9 cellular contexts compared by ENCODE assay signal in the genomic region with DNA sequence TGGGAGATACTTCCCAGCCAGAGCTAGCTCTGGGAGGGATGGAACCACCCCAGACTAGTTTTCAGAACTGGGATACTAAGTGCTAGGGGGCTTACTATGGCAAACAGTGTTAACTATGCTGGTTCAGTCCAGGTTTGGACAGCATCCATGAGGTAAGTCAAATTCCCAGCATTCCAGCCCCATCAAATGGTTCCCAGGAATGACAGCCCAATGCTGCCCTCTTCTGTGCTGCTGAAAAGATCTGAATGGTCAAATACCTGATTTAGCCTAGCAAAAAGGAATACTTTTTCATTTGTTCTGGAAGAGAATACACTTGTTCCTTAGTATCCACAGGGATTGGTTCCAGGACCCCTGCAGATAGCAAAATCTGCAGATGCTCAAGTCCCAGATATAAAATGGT.
DNase-seq lines count a peak whose midpoint lies in the region; ATAC-seq and TF ChIP-seq lines count a peak whose summit lies in the region.
"Had no signal": no experiment of that assay in that cellular context is flagged by ENCODE, and none has a peak within 500 bp of the region (broad histone marks: within the 10 kb centered on the region; RNA-seq: fewer than 3 reads in every experiment).

No MANE protein-coding gene starts in this region.

- no peak overlapping the region for H3K23ac ChIP-seq in IMR-90 (ENCODE audit: low read depth, low read length)

- dilution Hi-C loops in IMR-90 (cut with HindIII; ENCODE audit: low sequenced_read_pairs, unreplicated experiment), result no loop called here

- no peak overlapping the region for H3K4me2 ChIP-seq in IMR-90 (ENCODE audit: low read depth, low read length)

- H3K79me1 ChIP-seq in IMR-90 (ENCODE audit: low read depth in 1 of 2, low read length in 2 of 2), result no peaks in the 10 kb centered on the region

- H4K20me1 ChIP-seq in IMR-90 (ENCODE audit: insufficient read depth, low read length), result no peaks in the 10 kb centered on the region

- H2BK5ac ChIP-seq in IMR-90 (ENCODE audit: low read depth, low read length, poor library complexity, severe bottlenecking), result no peak overlapping the region

- no peak overlapping the region for H3K27ac Mint-ChIP-seq in Calu3 (ENCODE audit: unreplicated experiment)
- H3K27ac Mint-ChIP-seq in chondrocyte (ENCODE audit: unreplicated experiment), result no peak overlapping the region
- peak overlapping the region; percentile 96 for H3K27ac Mint-ChIP-seq in mesothelial cell of epicardium
- no peak overlapping the region for H3K27ac Mint-ChIP-seq in activated T-cell treated with anti-CD3 and anti-CD28 coated beads, Interleukin-2, amount 50 U/mL, for 72 hours
- no peak overlapping the region for H3K27ac Mint-ChIP-seq in activated CD4-positive, alpha-beta memory T cell treated with anti-CD3 and anti-CD28 coated beads for 36 hours
- H3K27ac Mint-ChIP-seq: activated naive CD4-positive, alpha-beta T cell treated with anti-CD3 and anti-CD28 coated beads, Interleukin-2, amount 10 ng/mL, durations not matched to agents 7 days and 5 days had no signal

- H3K18ac ChIP-seq in IMR-90 (ENCODE audit: low read depth, low read length), result no peak overlapping the region

- H2AK5ac ChIP-seq in IMR-90 (ENCODE audit: low read depth, low read length), result no peak overlapping the region

- CTCF ChIA-PET in Calu3 (lab: Charles Lee) (no interaction called here), IMR-90 (lab: Yijun Ruan, JAX) (interaction anchor here (1.0 kb wide), 1 partner anchor 142 kb away, joined by 3 read pairs; a partner anchor contains a TSS)
- CTCF ChIA-PET in activated CD4-positive, alpha-beta memory T cell treated with anti-CD3 and anti-CD28 coated beads for 36 hours (lab: Charles Lee), result interaction anchor here (0.9 to 1.2 kb wide), 2 partner anchors 183 to 422 kb away, joined by 4 to 5 read pairs; no protein-coding TSS in a partner anchor

- no peaks in the 10 kb centered on the region for H3K27me3 ChIP-seq in IMR-90 (ENCODE audit: control insufficient read depth, insufficient read depth, low read length)

- H3K14ac ChIP-seq in IMR-90 (replicated peaks; ENCODE audit: low read depth, low read length), result no peak overlapping the region

- H3K9ac ChIP-seq in IMR-90 (ENCODE audit: low read depth, low read length), result no peak overlapping the region

- no TSS peak for BruUV-seq in Calu3 (replicated peaks; lab: Mats Ljungman, UMichigan)
- no TSS peak for BruUV-seq in IMR-90 (replicated peaks; lab: Mats Ljungman, UMichigan)

- peaks cover 3% of the 10 kb centered on the region; the same call in 1 of the 2 replicates for H3K9me1 ChIP-seq in IMR-90 (ENCODE audit: insufficient read depth, low read length)

- POLR2A ChIA-PET in IMR-90 (lab: Charles Lee; ENCODE audit: unreplicated experiment), result no interaction called here
- POLR2A ChIA-PET in activated CD4-positive, alpha-beta memory T cell treated with anti-CD3 and anti-CD28 coated beads for 36 hours (lab: Charles Lee), result no interaction called here

- H3K56ac ChIP-seq in IMR-90 (ENCODE audit: extremely low read depth, insufficient read depth, low read length), result no peak overlapping the region

- no peak overlapping the region for H2AK9ac ChIP-seq in IMR-90 (replicated peaks; ENCODE audit: low read depth, low read length, poor library complexity)

- H4K5ac ChIP-seq in IMR-90 (ENCODE audit: low read depth, low read length), result no peak overlapping the region

- H3K27me3 Mint-ChIP-seq in Calu3 (ENCODE audit: unreplicated experiment) (no peaks in the 10 kb centered on the region), chondrocyte (ENCODE audit: low read depth) (no peaks in the 10 kb centered on the region), mesothelial cell of epicardium (ENCODE audit: low read depth) (no peaks in the 10 kb centered on the region)
- H3K27me3 Mint-ChIP-seq in activated T-cell treated with anti-CD3 and anti-CD28 coated beads, Interleukin-2, amount 50 U/mL, for 72 hours (ENCODE audit: low read depth), result no peaks in the 10 kb centered on the region
- H3K27me3 Mint-ChIP-seq in activated CD4-positive, alpha-beta memory T cell treated with anti-CD3 and anti-CD28 coated beads for 36 hours, result no peaks in the 10 kb centered on the region
- H3K27me3 Mint-ChIP-seq: activated naive CD4-positive, alpha-beta T cell treated with anti-CD3 and anti-CD28 coated beads, Interleukin-2, amount 10 ng/mL, durations not matched to agents 7 days and 5 days had no signal

- no peak overlapping the region; the same call in 1 of the 2 replicates for H2BK120ac ChIP-seq in IMR-90 (ENCODE audit: low read depth, low read length)

- H4K91ac ChIP-seq in IMR-90 (ENCODE audit: insufficient read depth, low read depth, low read length), result no peak overlapping the region

- H3K9me3 ChIP-seq in IMR-90 (ENCODE audit: control insufficient read depth, insufficient read depth, low read length), result no peaks in the 10 kb centered on the region

- H3K4me1 ChIP-seq in IMR-90 (ENCODE audit: control insufficient read depth, insufficient read depth, low read length), result peaks cover 5% of the 10 kb centered on the region; the same call in 1 of the 2 replicates

- H3K36me3 Mint-ChIP-seq in Calu3 (ENCODE audit: insufficient read depth, unreplicated experiment), result no peaks in the 10 kb centered on the region
- H3K36me3 Mint-ChIP-seq in chondrocyte (ENCODE audit: low read depth), result no peaks in the 10 kb centered on the region
- H3K36me3 Mint-ChIP-seq in mesothelial cell of epicardium, result peaks cover 11% of the 10 kb centered on the region
- no peaks in the 10 kb centered on the region for H3K36me3 Mint-ChIP-seq in activated T-cell treated with anti-CD3 and anti-CD28 coated beads, Interleukin-2, amount 50 U/mL, for 72 hours (ENCODE audit: insufficient read depth in 2 of 2)
- peaks cover 3% of the 10 kb centered on the region for H3K36me3 Mint-ChIP-seq in activated CD4-positive, alpha-beta memory T cell treated with anti-CD3 and anti-CD28 coated beads for 36 hours
- H3K36me3 Mint-ChIP-seq: activated naive CD4-positive, alpha-beta T cell treated with anti-CD3 and anti-CD28 coated beads, Interleukin-2, amount 10 ng/mL, durations not matched to agents 7 days and 5 days had no signal

- TF ChIP-seq CTCF in Calu3 (IDR thresholded peaks at IDR 0.05; ENCODE audit: unreplicated experiment) (peak; percentile 57), IMR-90 (conservative IDR thresholded peaks at IDR 0.05; ENCODE audit: low read depth, low read length) (peak; percentile 37; the same call in 1 of the 2 replicates), chondrocyte (IDR thresholded peaks at IDR 0.05) (peak; percentile 73), mesothelial cell of epicardium (IDR thresholded peaks at IDR 0.05; ENCODE audit: unreplicated experiment) (no peak), lower leg skin (IDR thresholded peaks at IDR 0.05) (no peak)

- intact Hi-C loops in Calu3 (cut with micrococcal nuclease; ENCODE audit: unreplicated experiment) (loop anchor here (1.0 kb wide), 1 partner anchor 422 kb away; no protein-coding TSS in a partner anchor), IMR-90 (cut with micrococcal nuclease) (loop anchor here (5.0 kb wide), 2 partner anchors 221 to 421 kb away; no protein-coding TSS in a partner anchor), lower leg skin (cut with DNase I; ENCODE audit: low total_unique reads) (loop anchor here (10.0 kb wide), 1 partner anchor 213 kb away; no protein-coding TSS in a partner anchor)
- intact Hi-C loops in activated CD4-positive, alpha-beta memory T cell treated with anti-CD3 and anti-CD28 coated beads for 36 hours (cut with micrococcal nuclease), result no loop called here

- in situ Hi-C loops in IMR-90 (cut with MboI; ENCODE audit: low sequenced_read_pairs), result loop anchor here (25.0 kb wide), 1 partner anchor 411 kb away; no protein-coding TSS in a partner anchor

- H2BK15ac ChIP-seq in IMR-90 (ENCODE audit: low read depth, low read length), result no peak overlapping the region

- ATAC-seq in IMR-90 (ENCODE audit: low read depth), result no peak; the same call in 1 of the 2 replicates
- no peak for ATAC-seq in activated T-cell treated with anti-CD3 and anti-CD28 coated beads, Interleukin-2, amount 50 U/mL, for 72 hours (replicated peaks in 1 of 2)

- H2BK20ac ChIP-seq in IMR-90 (ENCODE audit: low read depth, low read length), result no peak overlapping the region

- H4K8ac ChIP-seq in IMR-90 (ENCODE audit: low read depth in 2 of 2, low read length in 2 of 2), result no peak overlapping the region

- no peaks in the 10 kb centered on the region for H3K4me1 Mint-ChIP-seq in Calu3 (ENCODE audit: low read depth, unreplicated experiment)
- H3K4me1 Mint-ChIP-seq in chondrocyte (ENCODE audit: low read depth), result peaks cover 20% of the 10 kb centered on the region
- peaks cover 19% of the 10 kb centered on the region for H3K4me1 Mint-ChIP-seq in mesothelial cell of epicardium
- no peaks in the 10 kb centered on the region for H3K4me1 Mint-ChIP-seq in activated T-cell treated with anti-CD3 and anti-CD28 coated beads, Interleukin-2, amount 50 U/mL, for 72 hours (ENCODE audit: low read depth)
- no peaks in the 10 kb centered on the region for H3K4me1 Mint-ChIP-seq in activated CD4-positive, alpha-beta memory T cell treated with anti-CD3 and anti-CD28 coated beads for 36 hours (ENCODE audit: low read depth)
- H3K4me1 Mint-ChIP-seq: activated naive CD4-positive, alpha-beta T cell treated with anti-CD3 and anti-CD28 coated beads, Interleukin-2, amount 10 ng/mL, durations not matched to agents 7 days and 5 days had no signal

- H3K4ac ChIP-seq in IMR-90 (ENCODE audit: low read depth, low read length), result no peak overlapping the region

- no peaks in the 10 kb centered on the region for H3K9me3 Mint-ChIP-seq in Calu3 (ENCODE audit: low read depth, unreplicated experiment)
- H3K9me3 Mint-ChIP-seq in chondrocyte (ENCODE audit: low read depth), result no peaks in the 10 kb centered on the region
- no peaks in the 10 kb centered on the region for H3K9me3 Mint-ChIP-seq in mesothelial cell of epicardium
- no peaks in the 10 kb centered on the region for H3K9me3 Mint-ChIP-seq in activated T-cell treated with anti-CD3 and anti-CD28 coated beads, Interleukin-2, amount 50 U/mL, for 72 hours
- H3K9me3 Mint-ChIP-seq in activated CD4-positive, alpha-beta memory T cell treated with anti-CD3 and anti-CD28 coated beads for 36 hours, result no peaks in the 10 kb centered on the region
- H3K9me3 Mint-ChIP-seq: activated naive CD4-positive, alpha-beta T cell treated with anti-CD3 and anti-CD28 coated beads, Interleukin-2, amount 10 ng/mL, durations not matched to agents 7 days and 5 days had no signal

- peak; percentile 48 for DNase-seq in Calu3
- DNase-seq in IMR-90, result no peak
- no peak for DNase-seq in chondrocyte (ENCODE audit: low spot score)
- peak in 1 of 2 experiments; percentile 42 for DNase-seq in mesothelial cell of epicardium (ENCODE audit: low spot score in 2 of 2, unreplicated experiment in 2 of 2)
- DNase-seq in activated T-cell treated with anti-CD3 and anti-CD28 coated beads, Interleukin-2, amount 50 U/mL, for 72 hours, result no peak
- DNase-seq in lower leg skin (ENCODE audit: low spot score in 2 of 2), result no peak
- no peak for DNase-seq in activated CD4-positive, alpha-beta memory T cell treated with anti-CD3 and anti-CD28 coated beads for 36 hours
- DNase-seq in NOMO-1 treated with dmso at 0.1 percent for 144 hours (lab: John Stamatoyannopoulos, UW; ENCODE audit: unreplicated experiment), result no peak
- DNase-seq: activated naive CD4-positive, alpha-beta T cell treated with anti-CD3 and anti-CD28 coated beads, Interleukin-2, amount 10 ng/mL, durations not matched to agents 7 days and 5 days had no signal

- H2AFZ ChIP-seq in IMR-90 (replicated peaks; ENCODE audit: low read length, poor library complexity), result no peak overlapping the region

- no peak for TF ChIP-seq POLR2A in IMR-90 (IDR thresholded peaks at IDR 0.05; ENCODE audit: low read depth, low read length)
- no peak for TF ChIP-seq POLR2A in lower leg skin (IDR thresholded peaks at IDR 0.05)

- H3K4me3 Mint-ChIP-seq in Calu3 (ENCODE audit: low read depth, unreplicated experiment), result no peak overlapping the region
- H3K4me3 Mint-ChIP-seq in chondrocyte (ENCODE audit: unreplicated experiment), result no peak overlapping the region
- no peak overlapping the region for H3K4me3 Mint-ChIP-seq in mesothelial cell of epicardium
- H3K4me3 Mint-ChIP-seq in activated T-cell treated with anti-CD3 and anti-CD28 coated beads, Interleukin-2, amount 50 U/mL, for 72 hours, result no peak overlapping the region
- H3K4me3 Mint-ChIP-seq in activated CD4-positive, alpha-beta memory T cell treated with anti-CD3 and anti-CD28 coated beads for 36 hours, result no peak overlapping the region
- H3K4me3 Mint-ChIP-seq: activated naive CD4-positive, alpha-beta T cell treated with anti-CD3 and anti-CD28 coated beads, Interleukin-2, amount 10 ng/mL, durations not matched to agents 7 days and 5 days had no signal

- H3K36me3 ChIP-seq in IMR-90 (ENCODE audit: control insufficient read depth, insufficient read depth, low read length), result no peaks in the 10 kb centered on the region

- peak; percentile 48 for TF ChIP-seq RAD21 in IMR-90 (IDR thresholded peaks at IDR 0.05; ENCODE audit: low read length)

- H3K4me3 ChIP-seq in IMR-90 (ENCODE audit: insufficient read depth, low read depth, low read length), result no peak overlapping the region
- H3K4me3 ChIP-seq in lower leg skin (ENCODE audit: low read depth, poor library complexity, severe bottlenecking), result no peak overlapping the region

- no peak overlapping the region for H3K27ac ChIP-seq in IMR-90 (ENCODE audit: insufficient read depth, low read length)

Comparison
In these comparisons a context has a peak if more than half of its experiments do, and no peak if none do; other contexts are left out.
1. CTCF ChIP-seq: peak in Calu3 (single experiment), IMR-90 (single experiment) and chondrocyte (single experiment); none in mesothelial cell of epicardium (single experiment) and lower leg skin (0 of 3).